Comparison of ENCODE assay signal across 8 cellular contexts in genomic region chr12:26936559-26937442, GRCh38. TPM values are rescaled to one million over a fixed set of nuclear protein-coding genes. Genes with fewer than 3 reads are reported as not detected.
DNase-seq lines count a peak whose midpoint lies in the region; ATAC-seq, FAIRE-seq and TF ChIP-seq lines count a peak whose summit lies in the region.

No MANE protein-coding gene starts in this region.

- H3K4me3 Mint-ChIP-seq in activated CD8-positive, alpha-beta T cell treated with anti-CD3 and anti-CD28 coated beads, Interleukin-2, amount 10 ng/mL, durations not matched to agents 7 days and 5 days: peak overlapping the region; percentile 95

- H3K9me3 ChIP-seq in right atrium auricular region: no peaks in the 10 kb centered on the region
- no peaks in the 10 kb centered on the region for H3K9me3 ChIP-seq in iPS-18c (ENCODE audit: control insufficient read depth, insufficient read depth, low read length)
- H3K9me3 ChIP-seq in stomach smooth muscle (ENCODE audit: control insufficient read depth in 2 of 2, low read length in 2 of 2): no peaks in the 10 kb centered on the region

- peaks cover 54% of the 10 kb centered on the region for H3K4me1 Mint-ChIP-seq in activated CD8-positive, alpha-beta T cell treated with anti-CD3 and anti-CD28 coated beads, Interleukin-2, amount 10 ng/mL, durations not matched to agents 7 days and 5 days (ENCODE audit: low read depth)

- peak overlapping the region; percentile 85 to 97 for H3K4me3 ChIP-seq in right atrium auricular region
- peak overlapping the region; percentile 85 for H3K4me3 ChIP-seq in iPS-18c (ENCODE audit: insufficient read depth, low read depth, low read length)
- H3K4me3 ChIP-seq in stomach smooth muscle (ENCODE audit: low read length in 2 of 2): peak overlapping the region; percentile 89

- CTCF ChIA-PET in activated CD8-positive, alpha-beta T cell treated with anti-CD3 and anti-CD28 coated beads, Interleukin-2, amount 10 ng/mL, durations not matched to agents 7 days and 5 days (lab: Charles Lee): interaction anchor here (1.2 to 2.2 kb wide), 4 partner anchors 11 to 78 kb away, joined by 3 to 7 read pairs (median 6); partner anchors contain the start of gene TM7SF3

- peaks cover 55% of the 10 kb centered on the region for H3K36me3 Mint-ChIP-seq in activated CD8-positive, alpha-beta T cell treated with anti-CD3 and anti-CD28 coated beads, Interleukin-2, amount 10 ng/mL, durations not matched to agents 7 days and 5 days (ENCODE audit: low read depth)

- TF ChIP-seq CTCF in right atrium auricular region (IDR thresholded peaks at IDR 0.05): no peak

- no peak for FAIRE-seq in GM12892 (lab: Jason Lieb, UNC)

- no peak for ATAC-seq in activated CD8-positive, alpha-beta T cell treated with anti-CD3 and anti-CD28 coated beads, Interleukin-2, amount 10 ng/mL, durations not matched to agents 7 days and 5 days

- H3K27ac ChIP-seq in right atrium auricular region (peak overlapping the region; percentile 92 to 97), stomach smooth muscle (ENCODE audit: low read length) (peak overlapping the region; percentile 88)

- H3K27ac Mint-ChIP-seq in activated CD8-positive, alpha-beta T cell treated with anti-CD3 and anti-CD28 coated beads, Interleukin-2, amount 10 ng/mL, durations not matched to agents 7 days and 5 days: peak overlapping the region; percentile 98

- H3K27me3 ChIP-seq in right atrium auricular region (no peaks in the 10 kb centered on the region), stomach smooth muscle (ENCODE audit: control insufficient read depth in 1 of 2, insufficient read depth in 2 of 2, low read length in 2 of 2) (no peaks in the 10 kb centered on the region)

- DNase-seq in right atrium auricular region (ENCODE audit: low spot score): no peak
- DNase-seq in cardiac septum (ENCODE audit: low spot score): no peak
- peak; percentile 35 for DNase-seq in activated CD8-positive, alpha-beta T cell treated with anti-CD3 and anti-CD28 coated beads, Interleukin-2, amount 10 ng/mL, durations not matched to agents 7 days and 5 days
- no peak for DNase-seq in HCEC 1CT
- DNase-seq in NCI-H1436 treated with DMSO at 0.1 percent for 48 hours (lab: John Stamatoyannopoulos, UW): no peak
- DNase-seq in GM12892 (ENCODE audit: insufficient read length): no peak

- no peaks in the 10 kb centered on the region for H3K27me3 Mint-ChIP-seq in activated CD8-positive, alpha-beta T cell treated with anti-CD3 and anti-CD28 coated beads, Interleukin-2, amount 10 ng/mL, durations not matched to agents 7 days and 5 days (ENCODE audit: low read depth)

- no peak for TF ChIP-seq POLR2A in GM12892 (IDR thresholded peaks at IDR 0.05; ENCODE audit: low read depth, low read length)

- peaks cover 0 to 42% of the 10 kb centered on the region in 2 donors for H3K4me1 ChIP-seq in right atrium auricular region
- H3K4me1 ChIP-seq in stomach smooth muscle (ENCODE audit: control insufficient read depth, insufficient read depth, low read length): peaks cover 5% of the 10 kb centered on the region

- POLR2A ChIA-PET in activated CD8-positive, alpha-beta T cell treated with anti-CD3 and anti-CD28 coated beads, Interleukin-2, amount 10 ng/mL, durations not matched to agents 7 days and 5 days (lab: Charles Lee): interaction anchor here (1.0 to 1.1 kb wide), 2 partner anchors 104 to 105 kb away, joined by 4 read pairs; partner anchors contain the start of gene ITPR2

- H3K9ac ChIP-seq in stomach smooth muscle (ENCODE audit: low read length in 2 of 2): peak overlapping the region; percentile 83 to 97

- H3K36me3 ChIP-seq in right atrium auricular region (no peaks in the 10 kb centered on the region), stomach smooth muscle (ENCODE audit: control insufficient read depth in 2 of 2, insufficient read depth in 2 of 2, low read length in 2 of 2) (no peaks in the 10 kb centered on the region)

- no peaks in the 10 kb centered on the region for H3K9me3 Mint-ChIP-seq in activated CD8-positive, alpha-beta T cell treated with anti-CD3 and anti-CD28 coated beads, Interleukin-2, amount 10 ng/mL, durations not matched to agents 7 days and 5 days (ENCODE audit: insufficient read depth)

- intact Hi-C loops in cardiac septum (cut with DNase I): no loop called here

RNA-seq across cellular contexts. Expression of gene INTS13, which starts 1.0 kb away (rescaled TPM):
- 10 to 100 TPM; 16.4 to 27.0 TPM for total RNA-seq in right atrium auricular region
- 15.5 TPM for total RNA-seq in cardiac septum
- 10 to 100 TPM; 52.8 to 58.3 TPM for total RNA-seq in activated CD8-positive, alpha-beta T cell treated with anti-CD3 and anti-CD28 coated beads, Interleukin-2, amount 10 ng/mL, durations not matched to agents 7 days and 5 days
- polyA plus RNA-seq in GM12892 (2012; ENCODE audit: missing spikeins): 71.0 TPM

RNA-seq across cellular contexts. Expression of gene FGFR1OP2, which starts 1.5 kb away (rescaled TPM):
- total RNA-seq in right atrium auricular region (10 to 100 TPM; 52.0 to 60.2 TPM), cardiac septum (37.4 TPM)
- total RNA-seq in activated CD8-positive, alpha-beta T cell treated with anti-CD3 and anti-CD28 coated beads, Interleukin-2, amount 10 ng/mL, durations not matched to agents 7 days and 5 days: 10 to 100 TPM; 87.4 to 96.6 TPM
- polyA plus RNA-seq in GM12892 (2012; ENCODE audit: missing spikeins): 51.9 TPM
